In the genomic region with DNA sequence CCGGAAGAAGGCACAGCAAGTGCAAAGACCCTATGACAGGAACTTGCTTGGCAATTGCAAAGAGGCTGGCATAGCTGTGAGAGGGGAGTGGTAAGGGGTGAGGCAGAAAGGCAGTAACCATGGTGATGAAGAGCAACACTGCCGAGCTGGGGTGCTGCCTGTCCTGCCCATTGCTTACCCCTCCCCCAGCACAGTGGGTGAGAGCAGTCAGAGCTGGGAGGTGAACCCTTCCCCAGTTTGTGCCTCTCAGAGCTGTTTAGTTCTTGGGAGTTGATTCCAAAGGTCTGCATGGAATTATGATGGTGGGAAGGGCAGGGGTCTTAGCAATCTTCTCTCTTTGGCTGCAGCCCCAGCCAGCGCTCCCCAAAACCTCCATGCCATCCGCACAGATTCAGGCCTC, we compare ENCODE assay signal across 15 cellular contexts. TPM values are rescaled to one million over a fixed set of nuclear protein-coding genes. Genes with fewer than 3 reads are reported as not detected.
DNase-seq lines count a peak whose midpoint lies in the region; ATAC-seq and TF ChIP-seq lines count a peak whose summit lies in the region.
"Had no signal": no experiment of that assay in that cellular context is flagged by ENCODE, and none has a peak within 500 bp of the region (broad histone marks: within the 10 kb centered on the region; RNA-seq: fewer than 3 reads in every experiment).

No MANE protein-coding gene starts in this region.

- H3K9me3 ChIP-seq in Caco-2 (no peaks in the 10 kb centered on the region), SJCRH30 (replicated peaks) (no peaks in the 10 kb centered on the region), iPS-18a (ENCODE audit: control insufficient read depth, low read depth, low read length) (no peaks in the 10 kb centered on the region)
- H3K9me3 ChIP-seq: breast epithelium, MG63, thoracic aorta had no signal

- H3K36me3 Mint-ChIP-seq in Caco-2 (ENCODE audit: insufficient read depth, unreplicated experiment): peaks cover 42% of the 10 kb centered on the region
- H3K36me3 Mint-ChIP-seq: activated naive CD4-positive, alpha-beta T cell treated with anti-CD3 and anti-CD28 coated beads, Interleukin-2, amount 10 ng/mL, durations not matched to agents 7 days and 5 days; T-cell had no signal

- H3K9me3 Mint-ChIP-seq in Caco-2 (ENCODE audit: unreplicated experiment): no peaks in the 10 kb centered on the region
- H3K9me3 Mint-ChIP-seq: activated naive CD4-positive, alpha-beta T cell treated with anti-CD3 and anti-CD28 coated beads, Interleukin-2, amount 10 ng/mL, durations not matched to agents 7 days and 5 days; T-cell had no signal

- peak; percentile 56 to 79 for DNase-seq in Caco-2
- DNase-seq in SJCRH30: no peak
- DNase-seq in nucleus accumbens (lab: John Stamatoyannopoulos, UW): peak in 30 of 56 donors; percentile 6 to 62 (median 28)
- no peak for DNase-seq in hepatic stellate cell (ENCODE audit: low spot score)
- DNase-seq in DMS79 treated with DMSO at 0.1 percent for 48 hours (lab: John Stamatoyannopoulos, UW): no peak
- DNase-seq: activated naive CD4-positive, alpha-beta T cell treated with anti-CD3 and anti-CD28 coated beads, Interleukin-2, amount 10 ng/mL, durations not matched to agents 7 days and 5 days; foreskin keratinocyte; MG63; T-cell had no signal

- H3K4me1 ChIP-seq in Caco-2 (peaks cover 58% of the 10 kb centered on the region), SJCRH30 (peaks cover 25% of the 10 kb centered on the region), iPS-18a (ENCODE audit: control insufficient read depth, low read depth, low read length) (peaks cover 54% of the 10 kb centered on the region)
- H3K4me1 ChIP-seq: breast epithelium, foreskin keratinocyte had no signal

- H3K4me3 Mint-ChIP-seq in Caco-2 (ENCODE audit: unreplicated experiment): peak overlapping the region; percentile 67
- H3K4me3 Mint-ChIP-seq: activated naive CD4-positive, alpha-beta T cell treated with anti-CD3 and anti-CD28 coated beads, Interleukin-2, amount 10 ng/mL, durations not matched to agents 7 days and 5 days; T-cell had no signal

- peak overlapping the region; percentile 86 for H3K9ac ChIP-seq in iPS-18a (ENCODE audit: low read length)

- H3K27me3 Mint-ChIP-seq in Caco-2 (ENCODE audit: insufficient read depth, unreplicated experiment): no peaks in the 10 kb centered on the region
- H3K27me3 Mint-ChIP-seq: T-cell had no signal

- no peaks in the 10 kb centered on the region for H3K27me3 ChIP-seq in Caco-2 (replicated peaks; ENCODE audit: control insufficient read depth, insufficient read depth, low read length)
- no peaks in the 10 kb centered on the region for H3K27me3 ChIP-seq in SJCRH30
- H3K27me3 ChIP-seq in iPS-18a (ENCODE audit: control insufficient read depth, insufficient read depth, low read length): no peaks in the 10 kb centered on the region
- H3K27me3 ChIP-seq: breast epithelium, foreskin keratinocyte, MG63 had no signal

- H3K27ac Mint-ChIP-seq in Caco-2 (ENCODE audit: unreplicated experiment): peak overlapping the region; percentile 89
- H3K27ac Mint-ChIP-seq: activated naive CD4-positive, alpha-beta T cell treated with anti-CD3 and anti-CD28 coated beads, Interleukin-2, amount 10 ng/mL, durations not matched to agents 7 days and 5 days; T-cell had no signal

- CTCF ChIA-PET in Caco-2 (lab: Charles Lee): interaction anchor here (0.5 to 2.3 kb wide), 10 partner anchors 10 to 111 kb away, joined by 3 to 10 read pairs (median 5); partner anchors contain the start of genes ITPKA, MGA and RPAP1

- no peak for TF ChIP-seq CTCF in Caco-2 (IDR thresholded peaks at IDR 0.05; ENCODE audit: insufficient read depth in 1 of 2, low read depth in 1 of 2, low read length in 1 of 2, severe bottlenecking in 1 of 2, unreplicated experiment in 1 of 2)

- peaks cover 46% of the 10 kb centered on the region for H3K4me1 Mint-ChIP-seq in Caco-2 (ENCODE audit: low read depth, unreplicated experiment)
- H3K4me1 Mint-ChIP-seq: activated naive CD4-positive, alpha-beta T cell treated with anti-CD3 and anti-CD28 coated beads, Interleukin-2, amount 10 ng/mL, durations not matched to agents 7 days and 5 days; T-cell had no signal

- no peak overlapping the region for H3K4me3 ChIP-seq in Caco-2 (ENCODE audit: low read depth, low read length)
- H3K4me3 ChIP-seq in SJCRH30: no peak overlapping the region
- H3K4me3 ChIP-seq in iPS-18a (ENCODE audit: low read length): peak overlapping the region; percentile 44
- H3K4me3 ChIP-seq: breast epithelium, MG63, thoracic aorta had no signal

- H3K36me3 ChIP-seq in Caco-2 (ENCODE audit: control insufficient read depth, insufficient read depth, low read length) (peaks cover 8% of the 10 kb centered on the region), SJCRH30 (peaks cover 3% of the 10 kb centered on the region), iPS-18a (ENCODE audit: control insufficient read depth, low read depth, low read length) (peaks cover 31% of the 10 kb centered on the region)
- H3K36me3 ChIP-seq: breast epithelium, MG63, thoracic aorta had no signal

- H3K27ac ChIP-seq in SJCRH30: peak overlapping the region; percentile 36; the same call in 1 of the 2 replicates
- peak overlapping the region; percentile 95 for H3K27ac ChIP-seq in iPS-18a (ENCODE audit: low read length)
- H3K27ac ChIP-seq: breast epithelium, foreskin keratinocyte, thoracic aorta had no signal

- ATAC-seq in GM21390 (IDR thresholded peaks at IDR 0.05; ENCODE audit: unreplicated experiment): no peak
- ATAC-seq in GM19324 (IDR thresholded peaks at IDR 0.05; ENCODE audit: low FRiP score, unreplicated experiment): no peak
- ATAC-seq: activated CD4-positive, CD25-positive, alpha-beta regulatory T cell treated with anti-CD3 and anti-CD28 coated beads, Interleukin-2, amount 50 U/mL, for 24 hours; foreskin keratinocyte; T-cell had no signal

- intact Hi-C loops in Caco-2 (cut with micrococcal nuclease; ENCODE audit: unreplicated experiment): loop anchor here (1.0 to 5.0 kb wide), 3 partner anchors 9 to 94 kb away; partner anchors contain the start of genes MGA and TYRO3

- POLR2A ChIA-PET in Caco-2 (lab: Charles Lee): interaction anchor here (1.0 to 1.7 kb wide), 6 partner anchors 10 to 53 kb away, joined by 3 to 17 read pairs (median 7); partner anchors contain the start of gene RPAP1

- BruUV-seq in Caco-2 (replicated peaks; lab: Mats Ljungman, UMichigan): TSS peak; percentile 92

RNA-seq across cellular contexts. Expression of gene TYRO3, which starts 8.9 kb away (rescaled TPM):
- 118 and 120 TPM in 2 replicates for total RNA-seq in Caco-2 (2022)
- total RNA-seq in SJCRH30 (2014; rRNA removed; shearing (Covaris generic)): 23.2 and 24.4 TPM in 2 replicates

RNA-seq across cellular contexts. Expression of gene RPAP1, which starts 23.8 kb away (rescaled TPM):
- 55.3 and 67.1 TPM in 2 replicates for total RNA-seq in Caco-2 (2022)
- total RNA-seq in SJCRH30 (2014; rRNA removed; shearing (Covaris generic)): 19.5 and 24.0 TPM in 2 replicates

RNA-seq across cellular contexts. Expression of gene LTK, which starts 54.2 kb away (rescaled TPM):
- total RNA-seq in Caco-2 (2022): 8.5 and 10.9 TPM in 2 replicates
- 4.7 and 4.9 TPM in 2 replicates for total RNA-seq in SJCRH30 (2014; rRNA removed; shearing (Covaris generic))
- total RNA-seq: foreskin keratinocyte had no signal

Comparison
In these comparisons a context has a peak if more than half of its experiments do, and no peak if none do; other contexts are left out.
1. DNase-seq: peak in Caco-2 (2 of 2) and nucleus accumbens (30 of 56); none in SJCRH30 (0 of 2), hepatic stellate cell (single experiment) and DMS79 treated with DMSO at 0.1 percent for 48 hours (single experiment).